ENCODE assay signal across 11 cellular contexts in genomic region chr17:55454906-55455474, GRCh38. TPM values are rescaled to one million over a fixed set of nuclear protein-coding genes. Genes with fewer than 3 reads are reported as not detected.
DNase-seq lines count a peak whose midpoint lies in the region; ATAC-seq and TF ChIP-seq lines count a peak whose summit lies in the region.
"Had no signal": no experiment of that assay in that cellular context is flagged by ENCODE, and none has a peak within 500 bp of the region (broad histone marks: within the 10 kb centered on the region; RNA-seq: fewer than 3 reads in every experiment).

No MANE protein-coding gene starts in this region.

- CTCF ChIA-PET in OCI-LY7 (lab: Charles Lee; ENCODE audit: unreplicated experiment) = interaction anchor here (0.6 kb wide), 1 partner anchor 180 kb away, joined by 6 read pairs; no protein-coding TSS in a partner anchor

- TF ChIP-seq CTCF in OCI-LY7 (conservative IDR thresholded peaks at IDR 0.05; ENCODE audit: low read length) = no peak

- BruUV-seq in OCI-LY7 (replicated peaks; lab: Mats Ljungman, UMichigan) = no TSS peak

- no peaks in the 10 kb centered on the region for H3K9me3 ChIP-seq in OCI-LY7 (ENCODE audit: low read length)

- H2AFZ ChIP-seq in OCI-LY7 (ENCODE audit: low read length) = no peak overlapping the region

- H3K4me1 ChIP-seq in OCI-LY7 (ENCODE audit: insufficient read depth, low read length, poor library complexity, severe bottlenecking) = peaks cover 9% of the 10 kb centered on the region

- H3K9me2 ChIP-seq in OCI-LY7 (ENCODE audit: insufficient read depth, low read length) = no peaks in the 10 kb centered on the region

- H3K27ac ChIP-seq in OCI-LY7 (ENCODE audit: low read depth, low read length, poor library complexity, severe bottlenecking) = no peak overlapping the region

- no peaks in the 10 kb centered on the region for H4K20me1 ChIP-seq in OCI-LY7 (ENCODE audit: insufficient read depth, low read length)

- DNase-seq in Daoy (ENCODE audit: low read depth) (peak; percentile 57), NCI-H69 (lab: John Stamatoyannopoulos, UW) (peak; percentile 39), fibroblast of gingiva (ENCODE audit: low read depth) (peak; percentile 98), sciatic nerve (ENCODE audit: low spot score) (no peak), OCI-LY7 (ENCODE audit: low spot score) (no peak), amniotic stem cell (lab: John Stamatoyannopoulos, UW) (no peak), erythroblast (lab: John Stamatoyannopoulos, UW) (no peak)
- DNase-seq: mesendoderm, right cardiac atrium, T-helper 9 cell had no signal

- no peak overlapping the region for H3K4me2 ChIP-seq in OCI-LY7 (ENCODE audit: low read length)

- ATAC-seq in sciatic nerve (peak; percentile 77), GM19463 (IDR thresholded peaks at IDR 0.05; ENCODE audit: unreplicated experiment) (no peak)
- ATAC-seq: right cardiac atrium had no signal

- H3K36me3 ChIP-seq in OCI-LY7 (ENCODE audit: insufficient read depth, low read length) = no peaks in the 10 kb centered on the region

- no peaks in the 10 kb centered on the region for H3K79me2 ChIP-seq in OCI-LY7 (ENCODE audit: insufficient read depth, low read depth, low read length)

- no peak overlapping the region for H3K4me3 ChIP-seq in OCI-LY7 (ENCODE audit: low read depth, low read length, poor library complexity, severe bottlenecking)

- no peak for TF ChIP-seq POLR2A in erythroblast (IDR thresholded peaks at IDR 0.05; ENCODE audit: low read length)

- POLR2A ChIA-PET in OCI-LY7 (lab: Charles Lee) = no interaction called here

- intact Hi-C loops in sciatic nerve (cut with DNase I) = no loop called here
- intact Hi-C loops in OCI-LY7 (cut with micrococcal nuclease; ENCODE audit: unreplicated experiment) = no loop called here

RNA-seq across cellular contexts. Expression of gene MMD, which starts 33.4 kb away (rescaled TPM):
- 18.7 and 23.4 TPM in 2 replicates for total RNA-seq in Daoy (2014; rRNA removed; shearing (Covaris generic))
- total RNA-seq in sciatic nerve (13.8 TPM), OCI-LY7 (2022) (43.8 and 48.4 TPM in 2 replicates)
- total RNA-seq in OCI-LY7 (2014; rRNA removed; shearing (Covaris generic)) = 41.4 and 42.7 TPM in 2 replicates

RNA-seq across cellular contexts. Expression of gene SMIM36, which starts 56.3 kb away (rescaled TPM):
- total RNA-seq in Daoy (2014; rRNA removed; shearing (Covaris generic)) = not detected in 2 replicates
- total RNA-seq in sciatic nerve (not detected), OCI-LY7 (2022) (not detected in 2 replicates)
- total RNA-seq in OCI-LY7 (2014; rRNA removed; shearing (Covaris generic)) = not detected in 2 replicates
- total RNA-seq: right cardiac atrium had no signal

Comparison
In these comparisons a context has a peak if more than half of its experiments do, and no peak if none do; other contexts are left out.
1. DNase-seq: peak in Daoy (single experiment), NCI-H69 (single experiment) and fibroblast of gingiva (single experiment); none in sciatic nerve (single experiment), OCI-LY7 (single experiment), amniotic stem cell (single experiment) and erythroblast (0 of 2).